In genomic region chr17:56217921-56218320, GRCh38 we compare ENCODE assay signal across 25 cellular contexts.
"Had no signal": no experiment of that assay in that cellular context is flagged by ENCODE, and none has a peak within 500 bp of the region (broad histone marks: within the 10 kb centered on the region; RNA-seq: fewer than 3 reads in every experiment).

No MANE protein-coding gene starts in this region.

- H3K27ac ChIP-seq: ascending aorta, coronary artery, dorsolateral prefrontal cortex, gastrocnemius medialis, heart left ventricle had no signal

- FAIRE-seq: bronchial epithelial cell had no signal

- DNase-seq: activated CD4-positive, alpha-beta memory T cell treated with anti-CD3 and anti-CD28 coated beads for 36 hours; activated CD4-positive, alpha-beta T cell treated with anti-CD3 and anti-CD28 coated beads for 36 hours; activated CD4-positive, alpha-beta T cell treated with anti-CD3 and anti-CD28 coated beads, Interleukin-2, amount 10 ng/mL, durations not matched to agents 24 days and 14 days; activated CD4-positive, CD25-positive, alpha-beta regulatory T cell; activated CD4-positive, CD25-positive, alpha-beta regulatory T cell treated with anti-CD3 and anti-CD28 coated beads, Interleukin-2, amount 50 U/mL, for 72 hours; activated CD8-positive, alpha-beta memory T cell treated with anti-CD3 and anti-CD28 coated beads, Interleukin-2, amount 50 U/mL, for 48 hours; activated CD8-positive, alpha-beta T cell treated with anti-CD3 and anti-CD28 coated beads, Interleukin-2, amount 10 ng/mL, durations not matched to agents 7 days and 5 days; activated gamma-delta T cell; activated naive CD4-positive, alpha-beta T cell; activated naive CD4-positive, alpha-beta T cell treated with anti-CD3 and anti-CD28 coated beads, Interleukin-2, amount 10 ng/mL, durations not matched to agents 7 days and 5 days; activated naive CD8-positive, alpha-beta T cell treated with anti-CD3 and anti-CD28 coated beads, Interleukin-2, amount 10 ng/mL, durations not matched to agents 7 days and 5 days; activated T-cell treated with anti-CD3 and anti-CD28 coated beads for 4 hours; activated T-cell treated with anti-CD3 and anti-CD28 coated beads, Interleukin-2, amount 50 U/mL, for 24 hours; activated T-cell treated with anti-CD3 and anti-CD28 coated beads, Interleukin-2, amount 50 U/mL, for 72 hours; dorsolateral prefrontal cortex; effector memory CD4-positive, alpha-beta T cell; endodermal cell; foreskin fibroblast; gastrocnemius medialis; glutamatergic neuron; heart left ventricle; T-helper 2 cell had no signal

- H3K9me3 ChIP-seq: ascending aorta, gastrocnemius medialis, heart left ventricle had no signal

- H3K36me3 ChIP-seq: ascending aorta, gastrocnemius medialis, heart left ventricle had no signal
